Comparison of ENCODE assay signal across 22 cellular contexts in the genomic region with DNA sequence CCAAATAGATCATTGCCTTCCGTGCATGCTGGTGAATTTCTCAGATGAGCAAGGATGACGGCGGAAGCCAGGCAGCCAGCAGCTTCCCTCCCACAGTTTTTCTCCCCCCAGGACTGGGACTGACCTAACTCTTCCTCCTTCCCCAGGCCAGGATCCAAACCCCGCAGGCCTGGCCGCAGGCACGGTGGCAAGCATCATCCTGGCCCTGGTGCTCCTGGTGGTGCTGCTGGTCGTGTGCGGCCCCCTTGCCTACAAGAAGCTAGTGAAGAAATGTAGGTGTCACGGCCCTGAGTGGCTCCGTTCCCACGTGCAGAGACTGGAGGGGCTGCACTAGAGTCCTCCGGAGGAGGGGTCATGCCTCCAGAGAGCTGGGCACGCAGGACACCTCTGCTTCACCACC. TPM values are rescaled to one million over a fixed set of nuclear protein-coding genes. Genes with fewer than 3 reads are reported as not detected.
DNase-seq lines count a peak whose midpoint lies in the region; ATAC-seq and TF ChIP-seq lines count a peak whose summit lies in the region.
"Had no signal": no experiment of that assay in that cellular context is flagged by ENCODE, and none has a peak within 500 bp of the region (broad histone marks: within the 10 kb centered on the region; RNA-seq: fewer than 3 reads in every experiment).

No MANE protein-coding gene starts in this region.

- H3K4me3 ChIP-seq in CD4-positive, CD25-positive, alpha-beta regulatory T cell (ENCODE audit: low read depth, low read length) = no peak overlapping the region
- no peak overlapping the region for H3K4me3 ChIP-seq in naive thymus-derived CD4-positive, alpha-beta T cell (ENCODE audit: low read length)
- H3K4me3 ChIP-seq: A549 had no signal

- H3K27me3 Mint-ChIP-seq in activated T-cell treated with anti-CD3 and anti-CD28 coated beads, Interleukin-2, amount 50 U/mL, for 24 hours = no peaks in the 10 kb centered on the region
- H3K27me3 Mint-ChIP-seq in activated T-cell treated with anti-CD3 and anti-CD28 coated beads, Interleukin-2, amount 50 U/mL, for 4 hours (ENCODE audit: low read depth) = no peaks in the 10 kb centered on the region
- peaks cover 9% of the 10 kb centered on the region for H3K27me3 Mint-ChIP-seq in CD4-positive, CD25-positive, alpha-beta regulatory T cell
- H3K27me3 Mint-ChIP-seq in activated CD8-positive, alpha-beta T cell treated with anti-CD3 and anti-CD28 coated beads for 36 hours = no peaks in the 10 kb centered on the region
- H3K27me3 Mint-ChIP-seq in naive thymus-derived CD4-positive, alpha-beta T cell = no peaks in the 10 kb centered on the region

- TF ChIP-seq CTCF in activated CD8-positive, alpha-beta T cell treated with anti-CD3 and anti-CD28 coated beads for 36 hours (IDR thresholded peaks at IDR 0.05) = no peak

- peaks cover 66% of the 10 kb centered on the region for H3K4me1 Mint-ChIP-seq in activated T-cell treated with anti-CD3 and anti-CD28 coated beads, Interleukin-2, amount 50 U/mL, for 24 hours (ENCODE audit: low read depth)
- peaks cover 55% of the 10 kb centered on the region for H3K4me1 Mint-ChIP-seq in activated T-cell treated with anti-CD3 and anti-CD28 coated beads, Interleukin-2, amount 50 U/mL, for 4 hours (ENCODE audit: low read depth)
- peaks cover 6 to 57% (median 28%) of the 10 kb centered on the region in 4 donors for H3K4me1 Mint-ChIP-seq in CD4-positive, CD25-positive, alpha-beta regulatory T cell
- peaks cover 45% of the 10 kb centered on the region for H3K4me1 Mint-ChIP-seq in activated CD8-positive, alpha-beta T cell treated with anti-CD3 and anti-CD28 coated beads for 36 hours (ENCODE audit: low read depth)
- H3K4me1 Mint-ChIP-seq in naive thymus-derived CD4-positive, alpha-beta T cell = peaks cover 29 to 62% (median 53%) of the 10 kb centered on the region in 7 donors

- peaks cover 97% of the 10 kb centered on the region for H3K36me3 Mint-ChIP-seq in activated T-cell treated with anti-CD3 and anti-CD28 coated beads, Interleukin-2, amount 50 U/mL, for 24 hours (ENCODE audit: low read depth)
- peaks cover 57% of the 10 kb centered on the region for H3K36me3 Mint-ChIP-seq in activated T-cell treated with anti-CD3 and anti-CD28 coated beads, Interleukin-2, amount 50 U/mL, for 4 hours (ENCODE audit: insufficient read depth)
- H3K36me3 Mint-ChIP-seq in CD4-positive, CD25-positive, alpha-beta regulatory T cell = peaks cover 52% of the 10 kb centered on the region
- peaks cover 85% of the 10 kb centered on the region for H3K36me3 Mint-ChIP-seq in activated CD8-positive, alpha-beta T cell treated with anti-CD3 and anti-CD28 coated beads for 36 hours (ENCODE audit: low read depth)
- H3K36me3 Mint-ChIP-seq in naive thymus-derived CD4-positive, alpha-beta T cell = peaks cover 11 to 68% (median 41%) of the 10 kb centered on the region in 5 donors

- peaks cover 28% of the 10 kb centered on the region for H3K4me1 ChIP-seq in CD4-positive, CD25-positive, alpha-beta regulatory T cell (ENCODE audit: control insufficient read depth, insufficient read depth, low read length, poor library complexity, severe bottlenecking)
- H3K4me1 ChIP-seq in naive thymus-derived CD4-positive, alpha-beta T cell (ENCODE audit: control insufficient read depth in 2 of 2, insufficient read depth in 2 of 2, low read length in 2 of 2) = peaks cover 15 to 36% of the 10 kb centered on the region in 2 donors

- peaks cover 95% of the 10 kb centered on the region for H3K36me3 ChIP-seq in CD4-positive, CD25-positive, alpha-beta regulatory T cell (ENCODE audit: control insufficient read depth, insufficient read depth, low read length)
- H3K36me3 ChIP-seq in naive thymus-derived CD4-positive, alpha-beta T cell (ENCODE audit: control insufficient read depth in 2 of 3, insufficient read depth in 3 of 3, low read length in 3 of 3) = peaks cover 28 to 88% (median 31%) of the 10 kb centered on the region in 3 experiments

- no peak for ATAC-seq in activated T-cell treated with anti-CD3 and anti-CD28 coated beads, Interleukin-2, amount 50 U/mL, for 4 hours
- ATAC-seq in CD4-positive, CD25-positive, alpha-beta regulatory T cell (ENCODE audit: low read depth in 2 of 2) = no peak
- ATAC-seq in activated CD8-positive, alpha-beta T cell treated with anti-CD3 and anti-CD28 coated beads for 36 hours = no peak
- ATAC-seq in naive thymus-derived CD4-positive, alpha-beta T cell = no peak
- ATAC-seq in HG03097 (IDR thresholded peaks at IDR 0.05; ENCODE audit: low FRiP score, unreplicated experiment) (no peak), GM21423 (IDR thresholded peaks at IDR 0.05; ENCODE audit: unreplicated experiment) (no peak)
- ATAC-seq: A549, HepG2 had no signal

- no peaks in the 10 kb centered on the region for H3K27me3 ChIP-seq in CD4-positive, CD25-positive, alpha-beta regulatory T cell (ENCODE audit: control insufficient read depth, insufficient read depth, low read length)
- H3K27me3 ChIP-seq in naive thymus-derived CD4-positive, alpha-beta T cell (ENCODE audit: control insufficient read depth in 2 of 2, insufficient read depth in 2 of 2, low read length in 2 of 2) = no peaks in the 10 kb centered on the region

- no peak for DNase-seq in activated T-cell treated with anti-CD3 and anti-CD28 coated beads, Interleukin-2, amount 50 U/mL, for 24 hours
- no peak for DNase-seq in activated T-cell treated with anti-CD3 and anti-CD28 coated beads, Interleukin-2, amount 50 U/mL, for 4 hours
- DNase-seq in CD4-positive, CD25-positive, alpha-beta regulatory T cell = no peak
- DNase-seq in activated CD8-positive, alpha-beta T cell treated with anti-CD3 and anti-CD28 coated beads for 36 hours = no peak
- no peak for DNase-seq in naive thymus-derived CD4-positive, alpha-beta T cell
- no peak for DNase-seq in kidney tubule cell (ENCODE audit: low spot score)
- DNase-seq: DMS79; HFFc6; KG1; NCI-H1436; NCI-H2029; NCI-H2171; NCI-H446; NCI-H69; NK-92 treated with Interleukin-12 subunit alpha and Interleukin-12 subunit beta, amount 100 ng/mL, for 24 hours had no signal

- intact Hi-C loops in activated CD8-positive, alpha-beta T cell treated with anti-CD3 and anti-CD28 coated beads for 36 hours (cut with micrococcal nuclease) = no loop called here
- intact Hi-C loops in naive thymus-derived CD4-positive, alpha-beta T cell (cut with micrococcal nuclease) = no loop called here

- H3K4me3 Mint-ChIP-seq in activated T-cell treated with anti-CD3 and anti-CD28 coated beads, Interleukin-2, amount 50 U/mL, for 24 hours = no peak overlapping the region
- no peak overlapping the region for H3K4me3 Mint-ChIP-seq in activated T-cell treated with anti-CD3 and anti-CD28 coated beads, Interleukin-2, amount 50 U/mL, for 4 hours
- H3K4me3 Mint-ChIP-seq in CD4-positive, CD25-positive, alpha-beta regulatory T cell = no peak overlapping the region
- H3K4me3 Mint-ChIP-seq in activated CD8-positive, alpha-beta T cell treated with anti-CD3 and anti-CD28 coated beads for 36 hours = no peak overlapping the region
- peak overlapping the region in 1 of 10 donors; percentile 43 for H3K4me3 Mint-ChIP-seq in naive thymus-derived CD4-positive, alpha-beta T cell
- H3K4me3 Mint-ChIP-seq: HFFc6 had no signal

- H3K9me3 ChIP-seq in CD4-positive, CD25-positive, alpha-beta regulatory T cell (ENCODE audit: control insufficient read depth in 2 of 2, low read length in 2 of 2) = no peaks in the 10 kb centered on the region
- no peaks in the 10 kb centered on the region for H3K9me3 ChIP-seq in naive thymus-derived CD4-positive, alpha-beta T cell (ENCODE audit: control insufficient read depth in 2 of 3, low read length in 3 of 3)
- H3K9me3 ChIP-seq: A549 had no signal

- CTCF ChIA-PET in activated CD8-positive, alpha-beta T cell treated with anti-CD3 and anti-CD28 coated beads for 36 hours (lab: Charles Lee) = interaction anchor here (1.1 kb wide), 1 partner anchor 10 kb away, joined by 3 read pairs; no protein-coding TSS in a partner anchor
- CTCF ChIA-PET in naive thymus-derived CD4-positive, alpha-beta T cell (lab: Charles Lee) = interaction anchor here (0.7 to 1.0 kb wide), 4 partner anchors 9 to 151 kb away, joined by 3 read pairs; partner anchors contain the start of gene CD6

- POLR2A ChIA-PET in activated CD8-positive, alpha-beta T cell treated with anti-CD3 and anti-CD28 coated beads for 36 hours (lab: Charles Lee) = interaction anchor here (0.6 to 1.8 kb wide), 4 partner anchors 11 to 170 kb away, joined by 3 to 9 read pairs (median 4); no protein-coding TSS in a partner anchor
- POLR2A ChIA-PET in naive thymus-derived CD4-positive, alpha-beta T cell (lab: Charles Lee) = interaction anchor here (0.7 to 3.8 kb wide), 9 partner anchors 11 to 144 kb away, joined by 3 to 28 read pairs (median 3); no protein-coding TSS in a partner anchor

- peak overlapping the region; percentile 79 for H3K27ac Mint-ChIP-seq in activated T-cell treated with anti-CD3 and anti-CD28 coated beads, Interleukin-2, amount 50 U/mL, for 24 hours
- peak overlapping the region in 2 of 3 donors; percentile 86 to 98 for H3K27ac Mint-ChIP-seq in CD4-positive, CD25-positive, alpha-beta regulatory T cell
- peak overlapping the region; percentile 22 for H3K27ac Mint-ChIP-seq in activated CD8-positive, alpha-beta T cell treated with anti-CD3 and anti-CD28 coated beads for 36 hours
- H3K27ac Mint-ChIP-seq in naive thymus-derived CD4-positive, alpha-beta T cell = peak overlapping the region in 8 of 9 donors; percentile 78 to 100 (median 99)
- H3K27ac Mint-ChIP-seq: HFFc6 had no signal

- H3K9me3 Mint-ChIP-seq in activated T-cell treated with anti-CD3 and anti-CD28 coated beads, Interleukin-2, amount 50 U/mL, for 24 hours = no peaks in the 10 kb centered on the region
- no peaks in the 10 kb centered on the region for H3K9me3 Mint-ChIP-seq in activated T-cell treated with anti-CD3 and anti-CD28 coated beads, Interleukin-2, amount 50 U/mL, for 4 hours
- no peaks in the 10 kb centered on the region for H3K9me3 Mint-ChIP-seq in CD4-positive, CD25-positive, alpha-beta regulatory T cell
- H3K9me3 Mint-ChIP-seq in activated CD8-positive, alpha-beta T cell treated with anti-CD3 and anti-CD28 coated beads for 36 hours = no peaks in the 10 kb centered on the region
- peaks cover 0 to 5% (median 0%) of the 10 kb centered on the region in 11 donors for H3K9me3 Mint-ChIP-seq in naive thymus-derived CD4-positive, alpha-beta T cell
- H3K9me3 Mint-ChIP-seq: HFFc6 had no signal

- H3K27ac ChIP-seq in CD4-positive, CD25-positive, alpha-beta regulatory T cell (ENCODE audit: insufficient read depth, low read length, poor library complexity, severe bottlenecking) = no peak overlapping the region
- peak overlapping the region; percentile 79 for H3K27ac ChIP-seq in naive thymus-derived CD4-positive, alpha-beta T cell (ENCODE audit: low read depth, low read length)
- H3K27ac ChIP-seq: A549, C4-2B had no signal

RNA-seq across cellular contexts. Expression of gene CD5, which starts 20.5 kb away (rescaled TPM):
- total RNA-seq in activated T-cell treated with anti-CD3 and anti-CD28 coated beads, Interleukin-2, amount 50 U/mL, for 4 hours = 100 to 1,000 TPM; 318 to 420 (median 359) TPM
- 390 TPM for total RNA-seq in CD4-positive, CD25-positive, alpha-beta regulatory T cell
- 100 to 1,000 TPM; 150 to 253 (median 213) TPM for polyA plus RNA-seq in CD4-positive, CD25-positive, alpha-beta regulatory T cell
- total RNA-seq in activated CD8-positive, alpha-beta T cell treated with anti-CD3 and anti-CD28 coated beads for 36 hours = 100 to 1,000 TPM; 214 to 215 TPM
- 100 to 1,000 TPM; 180 to 399 (median 224) TPM for total RNA-seq in naive thymus-derived CD4-positive, alpha-beta T cell
- 100 to 1,000 TPM; 217 to 371 TPM for polyA plus RNA-seq in naive thymus-derived CD4-positive, alpha-beta T cell
- total RNA-seq: H4, HepG2, HFFc6, OCI-LY7 had no signal
- polyA plus RNA-seq: A549, HepG2 had no signal

RNA-seq across cellular contexts. Expression of gene VPS37C, which starts 38.5 kb away (rescaled TPM):
- total RNA-seq in activated T-cell treated with anti-CD3 and anti-CD28 coated beads, Interleukin-2, amount 50 U/mL, for 4 hours = 10 to 100 TPM; 16.1 to 18.4 (median 17.0) TPM
- total RNA-seq in CD4-positive, CD25-positive, alpha-beta regulatory T cell = 2.8 TPM
- under 1 TPM; 0.30 to 0.68 (median 0.60) TPM for polyA plus RNA-seq in CD4-positive, CD25-positive, alpha-beta regulatory T cell
- total RNA-seq in activated CD8-positive, alpha-beta T cell treated with anti-CD3 and anti-CD28 coated beads for 36 hours = 1 to 10 TPM; 6.6 to 7.2 TPM
- 10 to 100 TPM in 1 of 5 experiments, 1 to 10 TPM in 4; 4.1 to 12.0 (median 7.9) TPM for total RNA-seq in naive thymus-derived CD4-positive, alpha-beta T cell
- under 1 TPM; 0.31 to 0.82 TPM for polyA plus RNA-seq in naive thymus-derived CD4-positive, alpha-beta T cell

Comparison
In these comparisons a context has a peak if more than half of its experiments do, and no peak if none do; other contexts are left out.
1. H3K27ac Mint-ChIP-seq: peak in every context shown above with its lines; median percentile 99 in naive thymus-derived CD4-positive, alpha-beta T cell; 92 in CD4-positive, CD25-positive, alpha-beta regulatory T cell; 79 in activated T-cell treated with anti-CD3 and anti-CD28 coated beads, Interleukin-2, amount 50 U/mL, for 24 hours; 22 in activated CD8-positive, alpha-beta T cell treated with anti-CD3 and anti-CD28 coated beads for 36 hours.